Comparison of ENCODE assay signal across 1 cellular context in the genomic region with DNA sequence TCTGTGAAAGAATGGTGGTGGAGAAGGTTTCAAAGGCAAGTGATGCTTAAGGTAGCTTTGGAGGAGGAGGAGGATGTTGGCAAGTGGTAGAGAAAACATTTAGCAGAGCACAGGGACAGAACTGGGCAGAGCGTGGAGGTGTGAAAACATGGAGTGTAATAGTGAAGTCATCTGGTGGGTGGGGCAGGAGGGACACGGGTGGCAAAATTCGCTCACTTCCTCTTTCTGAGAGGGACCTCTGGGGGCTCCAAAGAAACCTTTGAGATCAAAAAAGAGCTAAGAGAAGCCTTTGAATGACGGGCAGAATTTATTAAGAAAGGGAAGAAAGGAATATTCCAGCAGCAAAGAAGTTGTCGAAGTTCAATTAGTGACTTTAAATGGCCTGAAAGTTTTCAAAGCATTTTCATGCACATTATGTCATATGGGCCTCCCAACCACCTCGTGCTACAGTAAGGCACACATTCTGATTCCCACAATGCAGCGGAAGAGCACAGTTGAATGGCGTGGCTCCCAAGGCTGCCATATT.
TF ChIP-seq lines count a peak whose summit lies in the region.

No MANE protein-coding gene starts in this region.

TF ChIP-seq in IMR-90, 13 proteins besides CTCF, POLR2A, EP300 and RAD21:
- TF ChIP-seq FOS (IDR thresholded peaks at IDR 0.05; ENCODE audit: low read depth, low read length) (no peak), MAFK (IDR thresholded peaks at IDR 0.05; ENCODE audit: low read depth, low read length) (no peak), MXI1 (IDR thresholded peaks at IDR 0.05; ENCODE audit: borderline replicate concordance, low read depth, low read length) (no peak), MAZ (IDR thresholded peaks at IDR 0.05; ENCODE audit: borderline replicate concordance, low read depth, low read length) (no peak), BHLHE40 (IDR thresholded peaks at IDR 0.05; ENCODE audit: low read depth, low read length) (no peak), RFX5 (IDR thresholded peaks at IDR 0.05; ENCODE audit: low read depth, low read length) (no peak), SMC3 (IDR thresholded peaks at IDR 0.05; ENCODE audit: low read depth, low read length) (no peak), RCOR1 (IDR thresholded peaks at IDR 0.05; ENCODE audit: insufficient replicate concordance, low read length) (no peak), NFE2L2 (IDR thresholded peaks at IDR 0.05; ENCODE audit: low read depth, low read length) (no peak), CHD1 (IDR thresholded peaks at IDR 0.05; ENCODE audit: low read depth, low read length) (no peak), CEBPB (IDR thresholded peaks at IDR 0.05; ENCODE audit: low read depth, low read length) (no peak)
- TF ChIP-seq, protein P1, sequence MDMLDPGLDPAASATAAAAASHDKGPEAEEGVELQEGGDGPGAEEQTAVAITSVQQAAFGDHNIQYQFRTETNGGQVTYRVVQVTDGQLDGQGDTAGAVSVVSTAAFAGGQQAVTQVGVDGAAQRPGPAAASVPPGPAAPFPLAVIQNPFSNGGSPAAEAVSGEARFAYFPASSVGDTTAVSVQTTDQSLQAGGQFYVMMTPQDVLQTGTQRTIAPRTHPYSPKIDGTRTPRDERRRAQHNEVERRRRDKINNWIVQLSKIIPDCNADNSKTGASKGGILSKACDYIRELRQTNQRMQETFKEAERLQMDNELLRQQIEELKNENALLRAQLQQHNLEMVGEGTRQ (IDR thresholded peaks at IDR 0.05; ENCODE audit: low read depth, low read length) = no peak
- TF ChIP-seq, protein P2, sequence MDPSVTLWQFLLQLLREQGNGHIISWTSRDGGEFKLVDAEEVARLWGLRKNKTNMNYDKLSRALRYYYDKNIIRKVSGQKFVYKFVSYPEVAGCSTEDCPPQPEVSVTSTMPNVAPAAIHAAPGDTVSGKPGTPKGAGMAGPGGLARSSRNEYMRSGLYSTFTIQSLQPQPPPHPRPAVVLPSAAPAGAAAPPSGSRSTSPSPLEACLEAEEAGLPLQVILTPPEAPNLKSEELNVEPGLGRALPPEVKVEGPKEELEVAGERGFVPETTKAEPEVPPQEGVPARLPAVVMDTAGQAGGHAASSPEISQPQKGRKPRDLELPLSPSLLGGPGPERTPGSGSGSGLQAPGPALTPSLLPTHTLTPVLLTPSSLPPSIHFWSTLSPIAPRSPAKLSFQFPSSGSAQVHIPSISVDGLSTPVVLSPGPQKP (IDR thresholded peaks at IDR 0.05; ENCODE audit: borderline replicate concordance, low read depth, low read length) = no peak
